In genomic region chr11:72613977-72614376, GRCh38 we compare ENCODE assay signal across 10 cellular contexts.
DNase-seq lines count a peak whose midpoint lies in the region; ATAC-seq and TF ChIP-seq lines count a peak whose summit lies in the region.
"Had no signal": no experiment of that assay in that cellular context is flagged by ENCODE, and none has a peak within 500 bp of the region (broad histone marks: within the 10 kb centered on the region; RNA-seq: fewer than 3 reads in every experiment).

No MANE protein-coding gene starts in this region.

- 51 to 74% methylated on average over 7 of the region's 7 CpGs for WGBS in testis, 2 donors

- H3K27me3 Mint-ChIP-seq in activated naive CD4-positive, alpha-beta T cell treated with anti-CD3 and anti-CD28 coated beads, Interleukin-2, amount 10 ng/mL, durations not matched to agents 7 days and 5 days: peaks cover 79% of the 10 kb centered on the region

- CTCF ChIA-PET in activated naive CD4-positive, alpha-beta T cell treated with anti-CD3 and anti-CD28 coated beads, Interleukin-2, amount 10 ng/mL, durations not matched to agents 7 days and 5 days (lab: Charles Lee): no interaction called here

- no peak overlapping the region for H3K27ac Mint-ChIP-seq in activated naive CD4-positive, alpha-beta T cell treated with anti-CD3 and anti-CD28 coated beads, Interleukin-2, amount 10 ng/mL, durations not matched to agents 7 days and 5 days

- no peaks in the 10 kb centered on the region for H3K9me3 ChIP-seq in testis
- no peaks in the 10 kb centered on the region for H3K9me3 ChIP-seq in SJCRH30 (replicated peaks)

- H3K4me3 ChIP-seq in testis (no peak overlapping the region), SJCRH30 (no peak overlapping the region)

- H3K4me1 ChIP-seq in testis (peaks cover 31% of the 10 kb centered on the region), SJCRH30 (peaks cover 11% of the 10 kb centered on the region)

- no peak for TF ChIP-seq POLR2A in testis (IDR thresholded peaks at IDR 0.05)

- H3K9me3 Mint-ChIP-seq in activated naive CD4-positive, alpha-beta T cell treated with anti-CD3 and anti-CD28 coated beads, Interleukin-2, amount 10 ng/mL, durations not matched to agents 7 days and 5 days: no peaks in the 10 kb centered on the region

- H3K27ac ChIP-seq in cingulate gyrus (ENCODE audit: low read depth, low read length) (peak overlapping the region; percentile 29), testis (no peak overlapping the region), SJCRH30 (no peak overlapping the region)

- H3K4me3 Mint-ChIP-seq in activated naive CD4-positive, alpha-beta T cell treated with anti-CD3 and anti-CD28 coated beads, Interleukin-2, amount 10 ng/mL, durations not matched to agents 7 days and 5 days: no peak overlapping the region

- peak; percentile 34 for DNase-seq in activated naive CD4-positive, alpha-beta T cell treated with anti-CD3 and anti-CD28 coated beads, Interleukin-2, amount 10 ng/mL, durations not matched to agents 7 days and 5 days
- DNase-seq in activated naive CD4-positive, alpha-beta T cell treated with anti-CD3 and anti-CD28 coated beads, Interleukin-2, amount 50 U/mL, for 16 hours: no peak
- peak; percentile 29 for DNase-seq in testis
- no peak for DNase-seq in SJCRH30
- DNase-seq in NCI-H526 treated with DMSO at 0.1 percent for 48 hours (lab: John Stamatoyannopoulos, UW): no peak
- no peak for DNase-seq in HuH-7.5 (ENCODE audit: low spot score)
- DNase-seq: NCI-H2227 treated with DMSO at 0.1 percent for 48 hours; stimulated activated CD8-positive, alpha-beta memory T cell treated with anti-CD3 and anti-CD28 coated beads, Interleukin-4, amount 100 ng/mL, for 48 hours had no signal

- ATAC-seq in HG03378 (IDR thresholded peaks at IDR 0.05; ENCODE audit: unreplicated experiment): peak; percentile 53

- H3K4me1 Mint-ChIP-seq in activated naive CD4-positive, alpha-beta T cell treated with anti-CD3 and anti-CD28 coated beads, Interleukin-2, amount 10 ng/mL, durations not matched to agents 7 days and 5 days: peaks cover 19% of the 10 kb centered on the region

- TF ChIP-seq CTCF in testis (IDR thresholded peaks at IDR 0.05): no peak

- H3K36me3 ChIP-seq in testis (ENCODE audit: low read depth, missing control alignments): no peaks in the 10 kb centered on the region
- no peaks in the 10 kb centered on the region for H3K36me3 ChIP-seq in SJCRH30

- H3K36me3 Mint-ChIP-seq in activated naive CD4-positive, alpha-beta T cell treated with anti-CD3 and anti-CD28 coated beads, Interleukin-2, amount 10 ng/mL, durations not matched to agents 7 days and 5 days: no peaks in the 10 kb centered on the region

- H3K27me3 ChIP-seq in testis (no peaks in the 10 kb centered on the region), SJCRH30 (no peaks in the 10 kb centered on the region)

- intact Hi-C loops in testis (cut with DNase I; ENCODE audit: low total_unique reads): no loop called here

Comparison
In these comparisons a context has a peak if more than half of its experiments do, and no peak if none do; other contexts are left out.
1. DNase-seq: peak in activated naive CD4-positive, alpha-beta T cell treated with anti-CD3 and anti-CD28 coated beads, Interleukin-2, amount 10 ng/mL, durations not matched to agents 7 days and 5 days (single experiment) and testis (single experiment); none in activated naive CD4-positive, alpha-beta T cell treated with anti-CD3 and anti-CD28 coated beads, Interleukin-2, amount 50 U/mL, for 16 hours (single experiment), SJCRH30 (0 of 2), NCI-H526 treated with DMSO at 0.1 percent for 48 hours (single experiment) and HuH-7.5 (single experiment).